ENCODE assay signal across 1 cellular context in genomic region chr9:88372103-88372694, GRCh38.
TF ChIP-seq lines count a peak whose summit lies in the region.

No MANE protein-coding gene starts in this region.

TF ChIP-seq in GM23338, 12 proteins besides CTCF, POLR2A, EP300 and RAD21 (continued from another document):
- TF ChIP-seq ZNF462 (CRISPR knock-in tag; IDR thresholded peaks at IDR 0.05) = no peak
